Comparison of ENCODE assay signal across 13 cellular contexts in genomic region chr3:52091566-52092290, GRCh38. TPM values are rescaled to one million over a fixed set of nuclear protein-coding genes. Genes with fewer than 3 reads are reported as not detected.
DNase-seq lines count a peak whose midpoint lies in the region; ATAC-seq and TF ChIP-seq lines count a peak whose summit lies in the region.
"Had no signal": no experiment of that assay in that cellular context is flagged by ENCODE, and none has a peak within 500 bp of the region (broad histone marks: within the 10 kb centered on the region; RNA-seq: fewer than 3 reads in every experiment).

No MANE protein-coding gene starts in this region.

- H3K4me3 Mint-ChIP-seq in CD4-positive, alpha-beta T cell: no peak overlapping the region
- H3K4me3 Mint-ChIP-seq: activated CD4-positive, alpha-beta T cell treated with anti-CD3 and anti-CD28 coated beads for 36 hours; activated naive CD4-positive, alpha-beta T cell treated with anti-CD3 and anti-CD28 coated beads for 36 hours had no signal

- 93% methylated on average over 6 of the region's 6 CpGs for WGBS in ectodermal cell, 2 experiments

- H3K4me1 ChIP-seq in ectodermal cell (ENCODE audit: control insufficient read depth, insufficient read depth, low read length) (peaks cover 34% of the 10 kb centered on the region), tibial artery (peaks cover 0 to 76% (median 62%) of the 10 kb centered on the region in 4 donors)

- no peaks in the 10 kb centered on the region for H3K27me3 Mint-ChIP-seq in CD4-positive, alpha-beta T cell
- H3K27me3 Mint-ChIP-seq: activated CD4-positive, alpha-beta T cell treated with anti-CD3 and anti-CD28 coated beads for 36 hours had no signal

- H3K27ac ChIP-seq in ectodermal cell (ENCODE audit: insufficient read depth, low read depth, low read length, poor library complexity, severe bottlenecking): peak overlapping the region; percentile 55
- H3K27ac ChIP-seq in tibial artery: peak overlapping the region; percentile 88 to 94
- no peak overlapping the region for H3K27ac ChIP-seq in CD4-positive, alpha-beta T cell (ENCODE audit: low read depth, low read length)
- H3K27ac ChIP-seq: epithelial cell of prostate had no signal

- H3K27me3 ChIP-seq in ectodermal cell (ENCODE audit: control insufficient read depth, insufficient read depth, low read length, poor library complexity, severe bottlenecking) (no peaks in the 10 kb centered on the region), tibial artery (no peaks in the 10 kb centered on the region)
- no peaks in the 10 kb centered on the region for H3K27me3 ChIP-seq in CD4-positive, alpha-beta T cell (ENCODE audit: control insufficient read depth, insufficient read depth, low read length)

- peaks cover 10% of the 10 kb centered on the region for H3K4me1 Mint-ChIP-seq in CD4-positive, alpha-beta T cell (ENCODE audit: low read depth)

- no peaks in the 10 kb centered on the region for H3K9me3 Mint-ChIP-seq in CD4-positive, alpha-beta T cell
- H3K9me3 Mint-ChIP-seq: activated naive CD4-positive, alpha-beta T cell treated with anti-CD3 and anti-CD28 coated beads for 36 hours had no signal

- H3K9me3 ChIP-seq in ectodermal cell (ENCODE audit: control insufficient read depth, low read length): no peaks in the 10 kb centered on the region
- H3K9me3 ChIP-seq in tibial artery: no peaks in the 10 kb centered on the region
- H3K9me3 ChIP-seq in CD4-positive, alpha-beta T cell (ENCODE audit: control insufficient read depth, low read length): no peaks in the 10 kb centered on the region

- H3K36me3 Mint-ChIP-seq in CD4-positive, alpha-beta T cell (ENCODE audit: low read depth): no peaks in the 10 kb centered on the region

- no peak overlapping the region for H3K4me3 ChIP-seq in ectodermal cell (ENCODE audit: insufficient read depth, low read depth, low read length)
- H3K4me3 ChIP-seq in tibial artery: no peak overlapping the region

- intact Hi-C loops in tibial artery (cut with DNase I; ENCODE audit: low total_unique reads): loop anchor here (5.0 kb wide), 1 partner anchor 34 kb away; the partner anchor contains the start of gene DUSP7
- intact Hi-C loops in CD4-positive, alpha-beta T cell (cut with DNase I, micrococcal nuclease): no loop called here

- no peak for ATAC-seq in CD4-positive, alpha-beta T cell (ENCODE audit: poor library complexity)
- ATAC-seq: activated CD4-positive, alpha-beta T cell treated with anti-CD3 and anti-CD28 coated beads for 36 hours had no signal

- peaks cover 4% of the 10 kb centered on the region for H3K36me3 ChIP-seq in ectodermal cell (ENCODE audit: control insufficient read depth, insufficient read depth, low read length)
- no peaks in the 10 kb centered on the region for H3K36me3 ChIP-seq in tibial artery

- H3K27ac Mint-ChIP-seq in CD4-positive, alpha-beta T cell: no peak overlapping the region
- H3K27ac Mint-ChIP-seq: activated CD4-positive, alpha-beta T cell treated with anti-CD3 and anti-CD28 coated beads for 36 hours; activated naive CD4-positive, alpha-beta T cell treated with anti-CD3 and anti-CD28 coated beads for 36 hours had no signal

- DNase-seq in NCI-H524 (lab: John Stamatoyannopoulos, UW): peak; percentile 24 to 60
- DNase-seq in NCI-H524 treated with DMSO at 0.1 percent for 48 hours (lab: John Stamatoyannopoulos, UW): no peak
- DNase-seq in medulla oblongata (ENCODE audit: extremely low spot score): peak; percentile 67
- DNase-seq in tibial artery: peak; percentile 58 to 84
- no peak for DNase-seq in DMS153 (lab: John Stamatoyannopoulos, UW)
- no peak for DNase-seq in SHP77 (lab: John Stamatoyannopoulos, UW)
- DNase-seq in CD4-positive, alpha-beta T cell: no peak
- DNase-seq: activated CD4-positive, alpha-beta T cell treated with anti-CD3 and anti-CD28 coated beads for 36 hours; activated naive CD4-positive, alpha-beta T cell treated with anti-CD3 and anti-CD28 coated beads for 36 hours; NCI-H1694; RPMI8226 had no signal

- CTCF ChIA-PET in CD4-positive, alpha-beta T cell (lab: Charles Lee): no interaction called here

- no peak for TF ChIP-seq CTCF in tibial artery (IDR thresholded peaks at IDR 0.05)
- no peak for TF ChIP-seq CTCF in CD4-positive, alpha-beta T cell (IDR thresholded peaks at IDR 0.05)

- POLR2A ChIA-PET in CD4-positive, alpha-beta T cell (lab: Charles Lee): no interaction called here

RNA-seq across cellular contexts. Expression of gene DUSP7, which starts 35.4 kb away (rescaled TPM):
- polyA plus RNA-seq in ectodermal cell (2013, experiment 1 of 4): 16.7 TPM
- polyA plus RNA-seq in ectodermal cell (2013, experiment 2 of 4): 12.5 TPM
- 9.1 TPM for polyA plus RNA-seq in ectodermal cell (2013, experiment 3 of 4)
- 9.6 TPM for polyA plus RNA-seq in ectodermal cell (2013, experiment 4 of 4)
- total RNA-seq in CD4-positive, alpha-beta T cell: 1 to 10 TPM; 4.8 to 5.2 TPM

Comparison
In these comparisons a context has a peak if more than half of its experiments do, and no peak if none do; other contexts are left out.
1. DNase-seq: peak in NCI-H524 (2 of 2), medulla oblongata (single experiment) and tibial artery (2 of 2); none in NCI-H524 treated with DMSO at 0.1 percent for 48 hours (single experiment), DMS153 (single experiment), SHP77 (0 of 2) and CD4-positive, alpha-beta T cell (0 of 10).